8 cellular contexts compared by ENCODE assay signal in genomic region chr7:34320926-34321609, GRCh38.
DNase-seq lines count a peak whose midpoint lies in the region; ATAC-seq and TF ChIP-seq lines count a peak whose summit lies in the region.

No MANE protein-coding gene starts in this region.

- H3K9me3 ChIP-seq in suprapubic skin: no peaks in the 10 kb centered on the region

- no peak overlapping the region for H3K4me3 Mint-ChIP-seq in activated CD8-positive, alpha-beta memory T cell treated with anti-CD3 and anti-CD28 coated beads, Interleukin-2, amount 10 ng/mL, durations not matched to agents 7 days and 5 days
- H3K4me3 Mint-ChIP-seq in mesothelial cell of epicardium: peak overlapping the region; percentile 64

- peak; percentile 93 for ATAC-seq in GM21423 (IDR thresholded peaks at IDR 0.05; ENCODE audit: unreplicated experiment)
- ATAC-seq in activated CD8-positive, alpha-beta memory T cell treated with anti-CD3 and anti-CD28 coated beads, Interleukin-2, amount 10 ng/mL, durations not matched to agents 7 days and 5 days: peak; percentile 47

- no peak overlapping the region for H3K4me3 ChIP-seq in HL-60 (replicated peaks; ENCODE audit: insufficient read depth, low read length)
- no peak overlapping the region for H3K4me3 ChIP-seq in epithelial cell of esophagus (ENCODE audit: low read length)
- peak overlapping the region; percentile 16 for H3K4me3 ChIP-seq in suprapubic skin

- peak; percentile 90 for DNase-seq in DMS53 (lab: John Stamatoyannopoulos, UW)
- DNase-seq in HL-60 (ENCODE audit: low read depth in 1 of 2, low spot score in 1 of 2): peak; percentile 1 to 29
- DNase-seq in NCI-H748 treated with DMSO at 0.1 percent for 48 hours (lab: John Stamatoyannopoulos, UW): peak; percentile 23
- peak; percentile 58 for DNase-seq in activated CD8-positive, alpha-beta memory T cell treated with anti-CD3 and anti-CD28 coated beads, Interleukin-2, amount 10 ng/mL, durations not matched to agents 7 days and 5 days
- DNase-seq in epithelial cell of esophagus (ENCODE audit: low read depth): peak; percentile 90
- DNase-seq in mesothelial cell of epicardium (ENCODE audit: low spot score in 2 of 2, unreplicated experiment in 2 of 2): peak; percentile 24 to 71
- DNase-seq in suprapubic skin (ENCODE audit: low spot score in 2 of 2): no peak

- no peak for TF ChIP-seq POLR2A in suprapubic skin (IDR thresholded peaks at IDR 0.05)

- no peaks in the 10 kb centered on the region for H3K36me3 ChIP-seq in suprapubic skin

- H3K27me3 ChIP-seq in HL-60 (ENCODE audit: insufficient read depth, poor library complexity, severe bottlenecking) (no peaks in the 10 kb centered on the region), suprapubic skin (no peaks in the 10 kb centered on the region)

- CTCF ChIA-PET in activated CD8-positive, alpha-beta memory T cell treated with anti-CD3 and anti-CD28 coated beads, Interleukin-2, amount 10 ng/mL, durations not matched to agents 7 days and 5 days (lab: Charles Lee): interaction anchor here (0.7 to 1.7 kb wide), 8 partner anchors 10 to 275 kb away, joined by 3 to 6 read pairs (median 4); no protein-coding TSS in a partner anchor

- H3K27ac Mint-ChIP-seq in activated CD8-positive, alpha-beta memory T cell treated with anti-CD3 and anti-CD28 coated beads, Interleukin-2, amount 10 ng/mL, durations not matched to agents 7 days and 5 days: no peak overlapping the region
- peak overlapping the region; percentile 66 for H3K27ac Mint-ChIP-seq in mesothelial cell of epicardium

- H3K27me3 Mint-ChIP-seq in activated CD8-positive, alpha-beta memory T cell treated with anti-CD3 and anti-CD28 coated beads, Interleukin-2, amount 10 ng/mL, durations not matched to agents 7 days and 5 days: peaks cover 13% of the 10 kb centered on the region
- H3K27me3 Mint-ChIP-seq in mesothelial cell of epicardium (ENCODE audit: low read depth): peaks cover 6% of the 10 kb centered on the region

- no peaks in the 10 kb centered on the region for H3K9me3 Mint-ChIP-seq in activated CD8-positive, alpha-beta memory T cell treated with anti-CD3 and anti-CD28 coated beads, Interleukin-2, amount 10 ng/mL, durations not matched to agents 7 days and 5 days (ENCODE audit: low read depth)
- no peaks in the 10 kb centered on the region for H3K9me3 Mint-ChIP-seq in mesothelial cell of epicardium

- 16% methylated on average over 24 of the region's 24 CpGs for WGBS in suprapubic skin

- H3K4me1 Mint-ChIP-seq in activated CD8-positive, alpha-beta memory T cell treated with anti-CD3 and anti-CD28 coated beads, Interleukin-2, amount 10 ng/mL, durations not matched to agents 7 days and 5 days: peaks cover 4% of the 10 kb centered on the region
- peaks cover 3% of the 10 kb centered on the region for H3K4me1 Mint-ChIP-seq in mesothelial cell of epicardium

- H3K4me1 ChIP-seq in suprapubic skin: peaks cover 6% of the 10 kb centered on the region

- TF ChIP-seq CTCF in HL-60 (IDR thresholded peaks at IDR 0.05; ENCODE audit: insufficient read depth, low read length): peak; percentile 59
- TF ChIP-seq CTCF in epithelial cell of esophagus (IDR thresholded peaks at IDR 0.05; ENCODE audit: insufficient read depth, low read depth, low read length, missing control alignments): peak; percentile 92
- peak; percentile 97 for TF ChIP-seq CTCF in mesothelial cell of epicardium (IDR thresholded peaks at IDR 0.05; ENCODE audit: unreplicated experiment)
- TF ChIP-seq CTCF in suprapubic skin (IDR thresholded peaks at IDR 0.05): peak in 1 of 2 donors; percentile 72

- H3K36me3 Mint-ChIP-seq in activated CD8-positive, alpha-beta memory T cell treated with anti-CD3 and anti-CD28 coated beads, Interleukin-2, amount 10 ng/mL, durations not matched to agents 7 days and 5 days: no peaks in the 10 kb centered on the region
- no peaks in the 10 kb centered on the region for H3K36me3 Mint-ChIP-seq in mesothelial cell of epicardium

- no peak for TF ChIP-seq EP300 in suprapubic skin (IDR thresholded peaks at IDR 0.05)

- H3K27ac ChIP-seq in HL-60 (replicated peaks) (no peak overlapping the region), suprapubic skin (no peak overlapping the region)

Comparison
In these comparisons a context has a peak if more than half of its experiments do, and no peak if none do; other contexts are left out.
1. DNase-seq: peak in DMS53 (single experiment), HL-60 (2 of 2), NCI-H748 treated with DMSO at 0.1 percent for 48 hours (single experiment), activated CD8-positive, alpha-beta memory T cell treated with anti-CD3 and anti-CD28 coated beads, Interleukin-2, amount 10 ng/mL, durations not matched to agents 7 days and 5 days (single experiment), epithelial cell of esophagus (single experiment) and mesothelial cell of epicardium (2 of 2); none in suprapubic skin (0 of 2).